Comparison of ENCODE assay signal across 7 cellular contexts in the genomic region with DNA sequence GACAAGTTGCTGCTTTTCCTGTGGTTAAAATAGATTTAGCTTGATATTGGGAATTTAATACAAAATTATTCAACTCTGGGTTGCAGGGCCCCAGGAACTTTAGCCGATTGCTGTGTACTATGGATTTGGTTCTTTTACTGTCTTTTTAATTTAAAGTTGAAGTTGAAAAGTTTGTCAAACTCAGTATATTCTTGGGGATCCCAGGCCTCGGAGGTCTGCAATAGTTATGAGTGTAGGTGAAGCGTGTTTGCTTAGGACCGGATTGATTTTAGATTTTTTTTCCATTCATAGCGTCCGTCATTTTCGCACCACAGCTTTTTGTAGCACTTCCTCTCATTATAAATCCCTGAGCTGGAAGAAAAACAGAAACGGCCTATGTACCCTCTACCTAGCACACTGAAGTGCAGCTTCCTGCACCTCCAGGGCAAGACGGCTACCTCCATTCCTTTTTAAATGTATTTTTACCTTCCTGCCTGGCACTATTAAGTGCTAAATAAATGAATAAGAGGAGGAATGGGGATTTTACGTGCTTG. TPM values are rescaled to one million over a fixed set of nuclear protein-coding genes. Genes with fewer than 3 reads are reported as not detected.
A peak's percentile ranks its signal among the peaks of the same experiment; 100 is the strongest.
DNase-seq lines count a peak whose midpoint lies in the region; ATAC-seq and TF ChIP-seq lines count a peak whose summit lies in the region.

No MANE protein-coding gene starts in this region.

- in situ Hi-C loops in gastrocnemius medialis (cut with MboI; ENCODE audit: low sequenced_read_pairs in 4 of 4): no loop called here

- ATAC-seq in GM21390 (IDR thresholded peaks at IDR 0.05; ENCODE audit: unreplicated experiment) (peak; percentile 19), left ventricle myocardium superior (peak; percentile 6), gastrocnemius medialis (peak; percentile 10 to 19)

- intact Hi-C loops in left ventricle myocardium superior (cut with micrococcal nuclease) (no loop called here), gastrocnemius medialis (cut with DNase I; ENCODE audit: low total_unique reads) (loop anchor here (5.0 kb wide), 1 partner anchor 1120 kb away; no protein-coding TSS in a partner anchor)

- no peak for TF ChIP-seq POLR2A in gastrocnemius medialis (IDR thresholded peaks at IDR 0.05)

- H3K27me3 ChIP-seq in gastrocnemius medialis: no peaks in the 10 kb centered on the region

- no peak for TF ChIP-seq CTCF in gastrocnemius medialis (IDR thresholded peaks at IDR 0.05 in 4 of 5, conservative IDR thresholded peaks at IDR 0.05 in 1 of 5)

- H3K27ac ChIP-seq in gastrocnemius medialis: peak overlapping the region; percentile 77 to 93 (median 90)

- no peaks in the 10 kb centered on the region for H3K9me3 ChIP-seq in gastrocnemius medialis

- peaks cover 15 to 16% of the 10 kb centered on the region in 2 donors for H3K4me1 ChIP-seq in gastrocnemius medialis

- DNase-seq in Kasumi-1 (lab: John Stamatoyannopoulos, UW): peak; percentile 48 to 58
- DNase-seq in activated T-cell treated with anti-CD3 and anti-CD28 coated beads, Interleukin-2, amount 50 U/mL, for 1 hour: peak; percentile 21
- DNase-seq in left ventricle myocardium superior: no peak
- DNase-seq in gastrocnemius medialis: no peak
- no peak for DNase-seq in RPMI8226

- H3K36me3 ChIP-seq in gastrocnemius medialis: peaks cover 0 to 11% of the 10 kb centered on the region in 2 donors

- H3K4me3 ChIP-seq in GM08714 (ENCODE audit: low read length): peak overlapping the region; percentile 93
- peak overlapping the region; percentile 67 to 82 (median 69) for H3K4me3 ChIP-seq in gastrocnemius medialis

RNA-seq across cellular contexts. Expression of gene AGA, which starts 0.5 kb away (rescaled TPM):
- total RNA-seq in left ventricle myocardium superior: 7.3 TPM
- total RNA-seq in gastrocnemius medialis: 10 to 100 TPM in 2 of 4 donors, 1 to 10 TPM in 2; 9.0 to 11.1 (median 10.0) TPM

Comparison
In these comparisons a context has a peak if more than half of its experiments do, and no peak if none do; other contexts are left out.
1. DNase-seq: peak in Kasumi-1 (2 of 2) and activated T-cell treated with anti-CD3 and anti-CD28 coated beads, Interleukin-2, amount 50 U/mL, for 1 hour (single experiment); none in left ventricle myocardium superior (single experiment), gastrocnemius medialis (0 of 2) and RPMI8226 (single experiment).
2. Peak in every context shown above with its lines, with median percentiles within 50 percentile points of each other: ATAC-seq.